ENCODE assay signal across 8 cellular contexts in genomic region chr2:216412022-216412999, GRCh38. TPM values are rescaled to one million over a fixed set of nuclear protein-coding genes. Genes with fewer than 3 reads are reported as not detected.
DNase-seq lines count a peak whose midpoint lies in the region; ATAC-seq and TF ChIP-seq lines count a peak whose summit lies in the region.

Gene SMARCAL1, plus strand, starts transcription at chr2:216412484. Its CDS starts 2,221 bp downstream, at chr2:216414705.

- peak; percentile 70 for TF ChIP-seq POLR2A in erythroblast (IDR thresholded peaks at IDR 0.05; ENCODE audit: low read length)

- H3K9ac ChIP-seq in mucosa of rectum (ENCODE audit: low read depth in 1 of 2, low read length in 2 of 2) = peak within 1 kb of the TSS; percentile 95 to 96

- in situ Hi-C loops in KBM-7 (cut with MboI; ENCODE audit: low pct_unique_long_range_greater_than_20kb, low sequenced_read_pairs) = no loop called here

- DNase-seq in DMS153 treated with DMSO at 0.1 percent for 48 hours (lab: John Stamatoyannopoulos, UW; ENCODE audit: unreplicated experiment) (peak; percentile 97), KBM-7 (peak; percentile 99), erythroblast (lab: John Stamatoyannopoulos, UW) (peak; percentile 98 to 99)
- DNase-seq in activated T-cell treated with anti-CD3 and anti-CD28 coated beads, Interleukin-2, amount 50 U/mL, for 24 hours = peak; percentile 99
- DNase-seq in stimulated activated CD8-positive, alpha-beta memory T cell treated with anti-CD3 and anti-CD28 coated beads, Interleukin-4, amount 100 ng/mL, for 48 hours = peak; percentile 99

- no peaks in the 10 kb centered on the region for H3K9me3 Mint-ChIP-seq in activated T-cell treated with anti-CD3 and anti-CD28 coated beads, Interleukin-2, amount 50 U/mL, for 24 hours

- H3K4me1 ChIP-seq in mucosa of rectum (ENCODE audit: control insufficient read depth in 2 of 2, insufficient read depth in 2 of 2, low read length in 2 of 2) = no peaks in the 10 kb centered on the region

- H3K27ac Mint-ChIP-seq in activated T-cell treated with anti-CD3 and anti-CD28 coated beads, Interleukin-2, amount 50 U/mL, for 24 hours = peak within 1 kb of the TSS; percentile 98

- H3K36me3 Mint-ChIP-seq in activated T-cell treated with anti-CD3 and anti-CD28 coated beads, Interleukin-2, amount 50 U/mL, for 24 hours (ENCODE audit: low read depth) = peaks cover 36% of the 10 kb centered on the region

- peaks cover 19 to 21% of the 10 kb centered on the region in 2 donors for H3K36me3 ChIP-seq in mucosa of rectum (ENCODE audit: control insufficient read depth in 2 of 2, insufficient read depth in 2 of 2, low read length in 2 of 2)

- H3K27me3 Mint-ChIP-seq in activated T-cell treated with anti-CD3 and anti-CD28 coated beads, Interleukin-2, amount 50 U/mL, for 24 hours = peaks cover 3% of the 10 kb centered on the region

- peak within 1 kb of the TSS; percentile 92 to 98 for H3K4me3 ChIP-seq in mucosa of rectum (ENCODE audit: low read length in 2 of 2)

- peak within 1 kb of the TSS; percentile 94 for H3K4me3 Mint-ChIP-seq in activated T-cell treated with anti-CD3 and anti-CD28 coated beads, Interleukin-2, amount 50 U/mL, for 24 hours

- ATAC-seq in GM21717 (IDR thresholded peaks at IDR 0.05; ENCODE audit: unreplicated experiment) = peak; percentile 97

- peaks cover 24% of the 10 kb centered on the region for H3K4me1 Mint-ChIP-seq in activated T-cell treated with anti-CD3 and anti-CD28 coated beads, Interleukin-2, amount 50 U/mL, for 24 hours (ENCODE audit: low read depth)

- H3K9me3 ChIP-seq in mucosa of rectum (ENCODE audit: control insufficient read depth in 2 of 2, low read length in 2 of 2) = no peaks in the 10 kb centered on the region

- H3K27me3 ChIP-seq in mucosa of rectum (ENCODE audit: control insufficient read depth in 2 of 2, insufficient read depth in 2 of 2, low read length in 2 of 2) = peaks cover 0 to 2% of the 10 kb centered on the region in 2 donors

- H3K27ac ChIP-seq in mucosa of rectum (ENCODE audit: low read depth in 2 of 2, low read length in 2 of 2) = peak within 1 kb of the TSS; percentile 95 to 97

TF ChIP-seq in PFSK-1, 5 proteins besides CTCF, POLR2A, EP300 and RAD21:
- TF ChIP-seq, protein P1, sequence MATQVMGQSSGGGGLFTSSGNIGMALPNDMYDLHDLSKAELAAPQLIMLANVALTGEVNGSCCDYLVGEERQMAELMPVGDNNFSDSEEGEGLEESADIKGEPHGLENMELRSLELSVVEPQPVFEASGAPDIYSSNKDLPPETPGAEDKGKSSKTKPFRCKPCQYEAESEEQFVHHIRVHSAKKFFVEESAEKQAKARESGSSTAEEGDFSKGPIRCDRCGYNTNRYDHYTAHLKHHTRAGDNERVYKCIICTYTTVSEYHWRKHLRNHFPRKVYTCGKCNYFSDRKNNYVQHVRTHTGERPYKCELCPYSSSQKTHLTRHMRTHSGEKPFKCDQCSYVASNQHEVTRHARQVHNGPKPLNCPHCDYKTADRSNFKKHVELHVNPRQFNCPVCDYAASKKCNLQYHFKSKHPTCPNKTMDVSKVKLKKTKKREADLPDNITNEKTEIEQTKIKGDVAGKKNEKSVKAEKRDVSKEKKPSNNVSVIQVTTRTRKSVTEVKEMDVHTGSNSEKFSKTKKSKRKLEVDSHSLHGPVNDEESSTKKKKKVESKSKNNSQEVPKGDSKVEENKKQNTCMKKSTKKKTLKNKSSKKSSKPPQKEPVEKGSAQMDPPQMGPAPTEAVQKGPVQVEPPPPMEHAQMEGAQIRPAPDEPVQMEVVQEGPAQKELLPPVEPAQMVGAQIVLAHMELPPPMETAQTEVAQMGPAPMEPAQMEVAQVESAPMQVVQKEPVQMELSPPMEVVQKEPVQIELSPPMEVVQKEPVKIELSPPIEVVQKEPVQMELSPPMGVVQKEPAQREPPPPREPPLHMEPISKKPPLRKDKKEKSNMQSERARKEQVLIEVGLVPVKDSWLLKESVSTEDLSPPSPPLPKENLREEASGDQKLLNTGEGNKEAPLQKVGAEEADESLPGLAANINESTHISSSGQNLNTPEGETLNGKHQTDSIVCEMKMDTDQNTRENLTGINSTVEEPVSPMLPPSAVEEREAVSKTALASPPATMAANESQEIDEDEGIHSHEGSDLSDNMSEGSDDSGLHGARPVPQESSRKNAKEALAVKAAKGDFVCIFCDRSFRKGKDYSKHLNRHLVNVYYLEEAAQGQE (IDR thresholded peaks at IDR 0.05; ENCODE audit: insufficient read depth in 1 of 2, low read depth in 2 of 2, low read length in 2 of 2) = no peak
- TF ChIP-seq TAF1 (IDR thresholded peaks at IDR 0.05; ENCODE audit: borderline replicate concordance, insufficient read depth, low read length) (0 out of 2 replicates have a peak, but pooled peaks have one; percentile 32), FOXP2 (optimal IDR thresholded peaks at IDR 0.05; ENCODE audit: borderline replicate concordance, extremely low read depth, extremely low read length, insufficient read depth) (peak; percentile 54), SIN3A (IDR thresholded peaks at IDR 0.05; ENCODE audit: borderline replicate concordance, insufficient read depth, low read length) (no peak), POLR2AphosphoS5 (IDR thresholded peaks at IDR 0.05; ENCODE audit: low read depth, low read length) (peak; percentile 82)
TF ChIP-seq in PFSK-1: peak in this region for 3.

RNA-seq across cellular contexts. Expression of gene SMARCAL1, which starts in this region (rescaled TPM):
- polyA plus RNA-seq in PFSK-1 (2012; ENCODE audit: insufficient read length, low read depth) = 19.4 TPM

Comparison
In these comparisons a context has a peak if more than half of its experiments do, and no peak if none do; other contexts are left out.
1. Peak in every context shown above with its lines: DNase-seq, ATAC-seq, H3K4me3 ChIP-seq and H3K27ac ChIP-seq.